In genomic region chr22:40525250-40525884, GRCh38 we compare ENCODE assay signal across 9 cellular contexts.
DNase-seq lines count a peak whose midpoint lies in the region; ATAC-seq, FAIRE-seq and TF ChIP-seq lines count a peak whose summit lies in the region.
"Had no signal": no experiment of that assay in that cellular context is flagged by ENCODE, and none has a peak within 500 bp of the region (broad histone marks: within the 10 kb centered on the region; RNA-seq: fewer than 3 reads in every experiment).

No MANE protein-coding gene starts in this region.

- H3K27me3 Mint-ChIP-seq in activated T-helper 1 cell treated with anti-CD3 and anti-CD28 coated beads, Interleukin-12 subunit alpha, Interleukin-12 subunit beta, Interleukin-2, Interleukin-4 antibody, amounts not matched to agents 30 ng/mL and 10 ng/mL and 1 ng/mL, durations not matched to agents 14 hours and 24 hours and 36 hours (ENCODE audit: insufficient read depth) = no peaks in the 10 kb centered on the region

- H3K27ac Mint-ChIP-seq in activated T-helper 1 cell treated with anti-CD3 and anti-CD28 coated beads, Interleukin-12 subunit alpha, Interleukin-12 subunit beta, Interleukin-2, Interleukin-4 antibody, amounts not matched to agents 30 ng/mL and 10 ng/mL and 1 ng/mL, durations not matched to agents 14 hours and 24 hours and 36 hours = peak overlapping the region; percentile 58

- H3K4me3 ChIP-seq in GM12864 (ENCODE audit: low read depth, low read length) = no peak overlapping the region
- H3K4me3 ChIP-seq in PC-3 (ENCODE audit: low read length) = no peak overlapping the region
- no peak overlapping the region for H3K4me3 ChIP-seq in smooth muscle cell
- H3K4me3 ChIP-seq: SK-N-MC had no signal

- no peaks in the 10 kb centered on the region for H3K9me3 Mint-ChIP-seq in activated T-helper 1 cell treated with anti-CD3 and anti-CD28 coated beads, Interleukin-12 subunit alpha, Interleukin-12 subunit beta, Interleukin-2, Interleukin-4 antibody, amounts not matched to agents 30 ng/mL and 10 ng/mL and 1 ng/mL, durations not matched to agents 14 hours and 24 hours and 36 hours

- no TSS peak for BruUV-seq in PC-3 (replicated peaks; lab: Mats Ljungman, UMichigan)

- H3K4me1 Mint-ChIP-seq in activated T-helper 1 cell treated with anti-CD3 and anti-CD28 coated beads, Interleukin-12 subunit alpha, Interleukin-12 subunit beta, Interleukin-2, Interleukin-4 antibody, amounts not matched to agents 30 ng/mL and 10 ng/mL and 1 ng/mL, durations not matched to agents 14 hours and 24 hours and 36 hours (ENCODE audit: low read depth) = peaks cover 18% of the 10 kb centered on the region

- H3K79me2 ChIP-seq in PC-3 (ENCODE audit: low read length) = peaks cover 40% of the 10 kb centered on the region
- H3K79me2 ChIP-seq in smooth muscle cell (ENCODE audit: low read depth) = peaks cover 92% of the 10 kb centered on the region

- H3K27me3 ChIP-seq in PC-3 (ENCODE audit: low read length) (no peaks in the 10 kb centered on the region), foreskin keratinocyte (no peaks in the 10 kb centered on the region), smooth muscle cell (ENCODE audit: low read depth) (no peaks in the 10 kb centered on the region)

- ATAC-seq in PC-3 (peak; percentile 55), foreskin keratinocyte (peak; percentile 23), HG03097 (IDR thresholded peaks at IDR 0.05; ENCODE audit: low FRiP score, unreplicated experiment) (no peak)

- TF ChIP-seq POLR2A in GM12892 (IDR thresholded peaks at IDR 0.05; ENCODE audit: low read depth, low read length) = no peak

- intact Hi-C loops in PC-3 (cut with micrococcal nuclease) = loop anchor here (2.0 kb wide), 2 partner anchors 111 to 121 kb away; partner anchors contain the start of gene MRTFA
- intact Hi-C loops in activated T-helper 1 cell treated with anti-CD3 and anti-CD28 coated beads, Interleukin-12 subunit alpha, Interleukin-12 subunit beta, Interleukin-2, Interleukin-4 antibody, amounts not matched to agents 30 ng/mL and 10 ng/mL and 1 ng/mL, durations not matched to agents 14 hours and 24 hours and 36 hours (cut with micrococcal nuclease) = loop anchor here (1.0 to 2.0 kb wide), 2 partner anchors 111 to 121 kb away; partner anchors contain the start of gene MRTFA

- no peaks in the 10 kb centered on the region for H3K9me3 ChIP-seq in PC-3 (ENCODE audit: low read length)
- no peaks in the 10 kb centered on the region for H3K9me3 ChIP-seq in smooth muscle cell (replicated peaks; ENCODE audit: low read depth)

- H3K9me2 ChIP-seq in PC-3 (replicated peaks; ENCODE audit: low read length) = no peaks in the 10 kb centered on the region

- TF ChIP-seq CTCF in GM12864 (IDR thresholded peaks at IDR 0.05; ENCODE audit: low read depth, low read length, missing control alignments) = peak; percentile 65
- TF ChIP-seq CTCF in PC-3 (conservative IDR thresholded peaks at IDR 0.05; ENCODE audit: low read depth, low read length) = peak; percentile 65
- peak; percentile 88 for TF ChIP-seq CTCF in foreskin keratinocyte (conservative IDR thresholded peaks at IDR 0.05)
- TF ChIP-seq CTCF in smooth muscle cell (IDR thresholded peaks at IDR 0.05; ENCODE audit: borderline replicate concordance, insufficient read depth, poor library complexity, severe bottlenecking) = peak; percentile 85

- WGBS in smooth muscle cell (ENCODE audit: low lambda C conversion rate) = 56% methylated on average over 6 of the region's 6 CpGs

- FAIRE-seq in GM12892 (lab: Jason Lieb, UNC) = no peak

- H3K27ac ChIP-seq in PC-3 (ENCODE audit: low read length) (no peak overlapping the region), foreskin keratinocyte (no peak overlapping the region), smooth muscle cell (ENCODE audit: low read depth) (peak overlapping the region; percentile 97)
- H3K27ac ChIP-seq: SK-N-MC had no signal

- H2AFZ ChIP-seq in PC-3 (ENCODE audit: low read length) = no peak overlapping the region
- no peak overlapping the region for H2AFZ ChIP-seq in smooth muscle cell (ENCODE audit: low read depth)

- POLR2A ChIA-PET in PC-3 (lab: Charles Lee; ENCODE audit: unreplicated experiment) = interaction anchor here (0.6 kb wide), 1 partner anchor 111 kb away, joined by 4 read pairs; no protein-coding TSS in a partner anchor

- CTCF ChIA-PET in PC-3 (lab: Charles Lee) = interaction anchor here (0.6 to 1.4 kb wide), 3 partner anchors 10 to 121 kb away, joined by 4 to 7 read pairs (median 6); no protein-coding TSS in a partner anchor

- peaks cover 3% of the 10 kb centered on the region for H3K36me3 Mint-ChIP-seq in activated T-helper 1 cell treated with anti-CD3 and anti-CD28 coated beads, Interleukin-12 subunit alpha, Interleukin-12 subunit beta, Interleukin-2, Interleukin-4 antibody, amounts not matched to agents 30 ng/mL and 10 ng/mL and 1 ng/mL, durations not matched to agents 14 hours and 24 hours and 36 hours (ENCODE audit: low read depth)

- H3F3A ChIP-seq in PC-3 (ENCODE audit: low read length, unreplicated experiment) = peaks cover 6% of the 10 kb centered on the region
- H3F3A ChIP-seq in smooth muscle cell (ENCODE audit: low read depth) = peaks cover 7% of the 10 kb centered on the region

- H3K36me3 ChIP-seq in PC-3 (ENCODE audit: low read depth, low read length) (no peaks in the 10 kb centered on the region), smooth muscle cell (ENCODE audit: low read depth) (no peaks in the 10 kb centered on the region)

- H3K4me2 ChIP-seq in PC-3 (ENCODE audit: low read length) (0 out of 2 replicates have a peak overlapping the region, but pooled peaks have one; percentile 19), smooth muscle cell (peak overlapping the region; percentile 23)

- no peak overlapping the region for H3K4me3 Mint-ChIP-seq in activated T-helper 1 cell treated with anti-CD3 and anti-CD28 coated beads, Interleukin-12 subunit alpha, Interleukin-12 subunit beta, Interleukin-2, Interleukin-4 antibody, amounts not matched to agents 30 ng/mL and 10 ng/mL and 1 ng/mL, durations not matched to agents 14 hours and 24 hours and 36 hours

- H3K9ac ChIP-seq in PC-3 (ENCODE audit: low read length) (no peak overlapping the region), smooth muscle cell (ENCODE audit: low read depth) (no peak overlapping the region)

- DNase-seq in GM12864 (ENCODE audit: low read depth) = no peak
- DNase-seq in PC-3 = peak; percentile 48
- peak; percentile 48 for DNase-seq in activated T-helper 1 cell treated with anti-CD3 and anti-CD28 coated beads, Interleukin-12 subunit alpha, Interleukin-12 subunit beta, Interleukin-2, Interleukin-4 antibody, amounts not matched to agents 30 ng/mL and 10 ng/mL and 1 ng/mL, durations not matched to agents 14 hours and 24 hours and 36 hours (ENCODE audit: low spot score)
- DNase-seq in foreskin keratinocyte = no peak
- DNase-seq in smooth muscle cell (lab: John Stamatoyannopoulos, UW; ENCODE audit: unreplicated experiment) = no peak
- DNase-seq in hepatic stellate cell (ENCODE audit: low spot score) = no peak
- DNase-seq in GM12892 (ENCODE audit: insufficient read length) = no peak

- H3K4me1 ChIP-seq in PC-3 (ENCODE audit: insufficient read depth, low read length) (peaks cover 29% of the 10 kb centered on the region), foreskin keratinocyte (peaks cover 7% of the 10 kb centered on the region), smooth muscle cell (ENCODE audit: low read depth) (no peaks in the 10 kb centered on the region)

- H4K20me1 ChIP-seq in PC-3 (ENCODE audit: low read length) = no peaks in the 10 kb centered on the region
- peaks cover 7% of the 10 kb centered on the region for H4K20me1 ChIP-seq in smooth muscle cell (ENCODE audit: low read depth)

Comparison
In these comparisons a context has a peak if more than half of its experiments do, and no peak if none do; other contexts are left out.
1. DNase-seq: peak in PC-3 (single experiment) and activated T-helper 1 cell treated with anti-CD3 and anti-CD28 coated beads, Interleukin-12 subunit alpha, Interleukin-12 subunit beta, Interleukin-2, Interleukin-4 antibody, amounts not matched to agents 30 ng/mL and 10 ng/mL and 1 ng/mL, durations not matched to agents 14 hours and 24 hours and 36 hours (single experiment); none in GM12864 (single experiment), foreskin keratinocyte (0 of 2), smooth muscle cell (single experiment), hepatic stellate cell (single experiment) and GM12892 (single experiment).
2. Peak in every context shown above with its lines, with median percentiles within 50 percentile points of each other: CTCF ChIP-seq.